13 cellular contexts compared by ENCODE assay signal in the genomic region with DNA sequence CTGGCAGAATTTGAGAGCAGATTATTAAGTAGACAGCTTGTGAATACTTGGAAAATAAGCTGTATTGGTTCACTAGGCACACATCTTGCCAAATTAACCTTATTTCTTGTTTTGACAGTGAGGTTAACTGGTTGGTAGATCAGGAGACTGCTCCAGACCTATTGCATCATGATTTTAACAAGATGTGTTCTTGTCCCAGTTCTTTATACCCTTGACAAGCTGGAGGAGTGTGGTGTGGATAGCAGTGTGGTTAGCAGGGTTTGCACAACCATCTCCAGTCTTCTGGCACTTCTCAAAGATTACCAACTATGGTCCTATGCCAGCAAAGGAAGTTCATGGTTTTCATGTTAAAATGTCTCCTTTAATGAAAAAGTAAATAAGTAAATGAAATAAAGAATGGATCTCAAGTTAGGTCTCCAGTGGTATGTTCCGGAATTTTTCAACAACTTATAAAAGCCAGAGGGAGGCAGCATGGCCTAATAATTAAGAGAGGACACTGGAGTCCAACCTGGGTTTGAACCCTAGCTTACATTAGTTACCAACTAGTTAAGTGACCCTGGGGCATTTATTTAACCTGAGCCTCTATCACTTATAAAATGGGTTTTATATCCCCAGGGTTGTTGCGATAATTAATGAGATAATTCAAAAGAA. TPM values are rescaled to one million over a fixed set of nuclear protein-coding genes. Genes with fewer than 3 reads are reported as not detected.
DNase-seq lines count a peak whose midpoint lies in the region; ATAC-seq and TF ChIP-seq lines count a peak whose summit lies in the region.
"Had no signal": no experiment of that assay in that cellular context is flagged by ENCODE, and none has a peak within 500 bp of the region (broad histone marks: within the 10 kb centered on the region; RNA-seq: fewer than 3 reads in every experiment).

No MANE protein-coding gene starts in this region.

- H3F3A ChIP-seq in neural cell (ENCODE audit: insufficient read depth, low read length, poor library complexity, severe bottlenecking), result no peaks in the 10 kb centered on the region

- no peaks in the 10 kb centered on the region for H3K9me3 Mint-ChIP-seq in stimulated activated effector memory CD8-positive, alpha-beta T cell treated with anti-CD3 and anti-CD28 coated beads, Interleukin-12 subunit alpha, Interleukin-12 subunit beta, amount 100 ng/mL, for 72 hours
- no peaks in the 10 kb centered on the region for H3K9me3 Mint-ChIP-seq in activated T-helper 1 cell treated with anti-CD3 and anti-CD28 coated beads, Interleukin-12 subunit alpha, Interleukin-12 subunit beta, Interleukin-2, Interleukin-4 antibody, amounts not matched to agents 30 ng/mL and 10 ng/mL and 1 ng/mL, durations not matched to agents 14 hours and 24 hours and 36 hours
- H3K9me3 Mint-ChIP-seq: stimulated activated naive B cell treated with anti-CD40 and anti-IgM and Interleukin-4, amounts not matched to agents 10 μg/mL and 1 μg/mL and 100 μg/mL, for 72 hours had no signal

- DNase-seq in GF-D8 (lab: John Stamatoyannopoulos, UW) (peak; percentile 44), NCI-H226 (peak; percentile 60), esophagus muscularis mucosa (ENCODE audit: extremely low spot score) (no peak), NCI-H2171 (lab: John Stamatoyannopoulos, UW) (no peak)
- no peak for DNase-seq in stimulated activated effector memory CD8-positive, alpha-beta T cell treated with anti-CD3 and anti-CD28 coated beads, Interleukin-12 subunit alpha, Interleukin-12 subunit beta, amount 100 ng/mL, for 72 hours (ENCODE audit: low spot score in 2 of 2)
- no peak for DNase-seq in activated T-helper 1 cell treated with anti-CD3 and anti-CD28 coated beads, Interleukin-12 subunit alpha, Interleukin-12 subunit beta, Interleukin-2, Interleukin-4 antibody, amounts not matched to agents 30 ng/mL and 10 ng/mL and 1 ng/mL, durations not matched to agents 14 hours and 24 hours and 36 hours (ENCODE audit: low spot score)
- DNase-seq: amygdala; foreskin melanocyte; NCI-H510A treated with DMSO at 0.1 percent for 48 hours; stimulated activated naive B cell treated with anti-CD40 and anti-IgM and Interleukin-4, amounts not matched to agents 10 μg/mL and 1 μg/mL and 100 μg/mL, for 72 hours; T-helper 2 cell had no signal

- H3K9ac ChIP-seq in neural cell (ENCODE audit: low read length), result no peak overlapping the region

- TF ChIP-seq CTCF in esophagus muscularis mucosa (IDR thresholded peaks at IDR 0.05) (peak; percentile 31 to 42 (median 34)), neural cell (IDR thresholded peaks at IDR 0.05; ENCODE audit: poor library complexity, severe bottlenecking) (no peak)

- H3K27ac Mint-ChIP-seq in stimulated activated effector memory CD8-positive, alpha-beta T cell treated with anti-CD3 and anti-CD28 coated beads, Interleukin-12 subunit alpha, Interleukin-12 subunit beta, amount 100 ng/mL, for 72 hours, result no peak overlapping the region
- H3K27ac Mint-ChIP-seq in activated T-helper 1 cell treated with anti-CD3 and anti-CD28 coated beads, Interleukin-12 subunit alpha, Interleukin-12 subunit beta, Interleukin-2, Interleukin-4 antibody, amounts not matched to agents 30 ng/mL and 10 ng/mL and 1 ng/mL, durations not matched to agents 14 hours and 24 hours and 36 hours, result no peak overlapping the region
- H3K27ac Mint-ChIP-seq: stimulated activated naive B cell treated with anti-CD40 and anti-IgM and Interleukin-4, amounts not matched to agents 10 μg/mL and 1 μg/mL and 100 μg/mL, for 72 hours had no signal

- H3K4me2 ChIP-seq in neural cell (ENCODE audit: low read length), result no peak overlapping the region

- no peaks in the 10 kb centered on the region for H3K36me3 Mint-ChIP-seq in stimulated activated effector memory CD8-positive, alpha-beta T cell treated with anti-CD3 and anti-CD28 coated beads, Interleukin-12 subunit alpha, Interleukin-12 subunit beta, amount 100 ng/mL, for 72 hours
- H3K36me3 Mint-ChIP-seq in activated T-helper 1 cell treated with anti-CD3 and anti-CD28 coated beads, Interleukin-12 subunit alpha, Interleukin-12 subunit beta, Interleukin-2, Interleukin-4 antibody, amounts not matched to agents 30 ng/mL and 10 ng/mL and 1 ng/mL, durations not matched to agents 14 hours and 24 hours and 36 hours (ENCODE audit: low read depth), result no peaks in the 10 kb centered on the region
- H3K36me3 Mint-ChIP-seq: stimulated activated naive B cell treated with anti-CD40 and anti-IgM and Interleukin-4, amounts not matched to agents 10 μg/mL and 1 μg/mL and 100 μg/mL, for 72 hours had no signal

- no peaks in the 10 kb centered on the region for H3K9me2 ChIP-seq in neural cell (ENCODE audit: insufficient read depth, low read length)

- H3K27me3 ChIP-seq in esophagus muscularis mucosa (no peaks in the 10 kb centered on the region), neural cell (ENCODE audit: insufficient read depth, low read depth, low read length) (no peaks in the 10 kb centered on the region)

- H3K4me1 Mint-ChIP-seq in stimulated activated effector memory CD8-positive, alpha-beta T cell treated with anti-CD3 and anti-CD28 coated beads, Interleukin-12 subunit alpha, Interleukin-12 subunit beta, amount 100 ng/mL, for 72 hours, result no peaks in the 10 kb centered on the region
- no peaks in the 10 kb centered on the region for H3K4me1 Mint-ChIP-seq in activated T-helper 1 cell treated with anti-CD3 and anti-CD28 coated beads, Interleukin-12 subunit alpha, Interleukin-12 subunit beta, Interleukin-2, Interleukin-4 antibody, amounts not matched to agents 30 ng/mL and 10 ng/mL and 1 ng/mL, durations not matched to agents 14 hours and 24 hours and 36 hours (ENCODE audit: low read depth)

- H3K79me2 ChIP-seq in neural cell (replicated peaks; ENCODE audit: insufficient read depth, low read length), result no peaks in the 10 kb centered on the region

- intact Hi-C loops in esophagus muscularis mucosa (cut with DNase I), result loop anchor here (5.0 to 10.0 kb wide), 2 partner anchors 203 to 575 kb away; no protein-coding TSS in a partner anchor
- intact Hi-C loops in activated T-helper 1 cell treated with anti-CD3 and anti-CD28 coated beads, Interleukin-12 subunit alpha, Interleukin-12 subunit beta, Interleukin-2, Interleukin-4 antibody, amounts not matched to agents 30 ng/mL and 10 ng/mL and 1 ng/mL, durations not matched to agents 14 hours and 24 hours and 36 hours (cut with micrococcal nuclease), result no loop called here

- peaks cover 0 to 14% (median 7%) of the 10 kb centered on the region in 4 donors for H3K4me1 ChIP-seq in esophagus muscularis mucosa

- TF ChIP-seq POLR2A in esophagus muscularis mucosa (IDR thresholded peaks at IDR 0.05; ENCODE audit: low read depth), result no peak

- peak; percentile 26 for TF ChIP-seq RAD21 in neural cell (conservative IDR thresholded peaks at IDR 0.05)

- H2AFZ ChIP-seq in neural cell (ENCODE audit: low read depth, low read length), result no peak overlapping the region

- no peak overlapping the region for H3K4me3 ChIP-seq in esophagus muscularis mucosa
- no peak overlapping the region for H3K4me3 ChIP-seq in neural cell (ENCODE audit: low read length)

- H4K20me1 ChIP-seq in neural cell (ENCODE audit: insufficient read depth), result no peaks in the 10 kb centered on the region

- H3K9me3 ChIP-seq in esophagus muscularis mucosa (no peaks in the 10 kb centered on the region), neural cell (ENCODE audit: low read length) (no peaks in the 10 kb centered on the region)

- H3K27ac ChIP-seq in esophagus muscularis mucosa (replicated peaks in 1 of 4), result peak overlapping the region in 1 of 4 donors; percentile 28
- H3K27ac ChIP-seq in neural cell (ENCODE audit: low read length), result no peak overlapping the region

- TF ChIP-seq EP300 in esophagus muscularis mucosa (IDR thresholded peaks at IDR 0.05), result no peak
- no peak for TF ChIP-seq EP300 in neural cell (conservative IDR thresholded peaks at IDR 0.05; ENCODE audit: poor library complexity, severe bottlenecking)

- no peak overlapping the region for H3K4me3 Mint-ChIP-seq in stimulated activated effector memory CD8-positive, alpha-beta T cell treated with anti-CD3 and anti-CD28 coated beads, Interleukin-12 subunit alpha, Interleukin-12 subunit beta, amount 100 ng/mL, for 72 hours
- no peak overlapping the region for H3K4me3 Mint-ChIP-seq in activated T-helper 1 cell treated with anti-CD3 and anti-CD28 coated beads, Interleukin-12 subunit alpha, Interleukin-12 subunit beta, Interleukin-2, Interleukin-4 antibody, amounts not matched to agents 30 ng/mL and 10 ng/mL and 1 ng/mL, durations not matched to agents 14 hours and 24 hours and 36 hours
- H3K4me3 Mint-ChIP-seq: stimulated activated naive B cell treated with anti-CD40 and anti-IgM and Interleukin-4, amounts not matched to agents 10 μg/mL and 1 μg/mL and 100 μg/mL, for 72 hours had no signal

- WGBS in esophagus muscularis mucosa, result 83% methylated on average over 2 of the region's 2 CpGs

- peaks cover 22% of the 10 kb centered on the region for H3K27me3 Mint-ChIP-seq in activated T-helper 1 cell treated with anti-CD3 and anti-CD28 coated beads, Interleukin-12 subunit alpha, Interleukin-12 subunit beta, Interleukin-2, Interleukin-4 antibody, amounts not matched to agents 30 ng/mL and 10 ng/mL and 1 ng/mL, durations not matched to agents 14 hours and 24 hours and 36 hours (ENCODE audit: insufficient read depth)

- no peak for ATAC-seq in stimulated activated effector memory CD8-positive, alpha-beta T cell treated with anti-CD3 and anti-CD28 coated beads, Interleukin-12 subunit alpha, Interleukin-12 subunit beta, amount 100 ng/mL, for 72 hours
- ATAC-seq in GM21576 (IDR thresholded peaks at IDR 0.05; ENCODE audit: unreplicated experiment), result no peak

- H3K36me3 ChIP-seq in esophagus muscularis mucosa (peaks cover 0 to 14% (median 7%) of the 10 kb centered on the region in 4 donors), neural cell (ENCODE audit: insufficient read depth, low read length) (no peaks in the 10 kb centered on the region)

TF ChIP-seq in neural cell, 6 proteins besides CTCF, POLR2A, EP300 and RAD21:
- TF ChIP-seq MXI1 (conservative IDR thresholded peaks at IDR 0.05; ENCODE audit: poor library complexity, severe bottlenecking) (no peak), SMC3 (conservative IDR thresholded peaks at IDR 0.05; ENCODE audit: poor library complexity) (peak; percentile 17)

RNA-seq across cellular contexts. Expression of gene DDX20, which starts 34.1 kb away (rescaled TPM):
- total RNA-seq in esophagus muscularis mucosa, result 10 to 100 TPM in 3 of 4 donors, 1 to 10 TPM in 1; 9.5 to 19.9 (median 13.1) TPM
- 26.5 and 30.0 TPM in 2 replicates for polyA plus RNA-seq in neural cell
- 37.5 and 40.5 TPM in 2 replicates for polyA minus RNA-seq in neural cell
- 21.5 and 25.2 TPM in 2 replicates for total RNA-seq in activated T-helper 1 cell treated with anti-CD3 and anti-CD28 coated beads, Interleukin-12 subunit alpha, Interleukin-12 subunit beta, Interleukin-2, Interleukin-4 antibody, amounts not matched to agents 30 ng/mL and 10 ng/mL and 1 ng/mL, durations not matched to agents 14 hours and 24 hours and 36 hours

RNA-seq across cellular contexts. Expression of gene INKA2, which starts 50.6 kb away (rescaled TPM):
- total RNA-seq in esophagus muscularis mucosa, result 10 to 100 TPM in 1 of 4 donors, 1 to 10 TPM in 3; 4.0 to 10.8 (median 8.5) TPM
- 0.77 and 0.84 TPM in 2 replicates for polyA plus RNA-seq in neural cell
- polyA minus RNA-seq in neural cell, result 1.5 and 1.6 TPM in 2 replicates
- total RNA-seq in activated T-helper 1 cell treated with anti-CD3 and anti-CD28 coated beads, Interleukin-12 subunit alpha, Interleukin-12 subunit beta, Interleukin-2, Interleukin-4 antibody, amounts not matched to agents 30 ng/mL and 10 ng/mL and 1 ng/mL, durations not matched to agents 14 hours and 24 hours and 36 hours, result 1.3 and 1.7 TPM in 2 replicates

Comparison
In these comparisons a context has a peak if more than half of its experiments do, and no peak if none do; other contexts are left out.
1. DNase-seq: peak in GF-D8 (single experiment) and NCI-H226 (single experiment); none in esophagus muscularis mucosa (single experiment), stimulated activated effector memory CD8-positive, alpha-beta T cell treated with anti-CD3 and anti-CD28 coated beads, Interleukin-12 subunit alpha, Interleukin-12 subunit beta, amount 100 ng/mL, for 72 hours (0 of 2), NCI-H2171 (single experiment) and activated T-helper 1 cell treated with anti-CD3 and anti-CD28 coated beads, Interleukin-12 subunit alpha, Interleukin-12 subunit beta, Interleukin-2, Interleukin-4 antibody, amounts not matched to agents 30 ng/mL and 10 ng/mL and 1 ng/mL, durations not matched to agents 14 hours and 24 hours and 36 hours (single experiment).